14 cellular contexts compared by ENCODE assay signal in the genomic region with DNA sequence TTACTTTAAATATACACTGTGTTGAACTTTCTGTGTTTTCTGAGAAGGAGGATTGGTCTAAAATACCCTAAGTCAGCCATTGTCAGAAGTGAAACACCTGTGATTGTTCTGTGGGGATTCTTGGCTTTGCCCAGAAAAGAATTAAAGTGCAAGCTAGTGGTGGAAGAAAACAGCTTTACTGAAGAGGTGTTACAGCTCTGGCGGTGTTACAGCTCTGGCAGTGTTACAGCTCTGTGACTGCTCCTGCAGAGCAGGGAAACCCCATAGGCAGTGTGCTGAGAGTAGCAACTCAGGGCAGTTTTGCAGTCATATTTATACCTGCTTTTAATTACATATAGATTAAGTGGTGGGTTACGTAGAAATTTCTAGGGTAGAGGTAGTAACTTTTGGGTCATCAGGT.
"Had no signal": no experiment of that assay in that cellular context is flagged by ENCODE, and none has a peak within 500 bp of the region (broad histone marks: within the 10 kb centered on the region; RNA-seq: fewer than 3 reads in every experiment).

No MANE protein-coding gene starts in this region.

- H3K4me2 ChIP-seq: hepatocyte, smooth muscle cell had no signal

- H3K4me3 ChIP-seq: coronary artery, dorsolateral prefrontal cortex, hepatocyte, smooth muscle cell had no signal

- DNase-seq: dorsolateral prefrontal cortex; effector CD8-positive, alpha-beta T cell; foreskin melanocyte; head of caudate nucleus; kidney; left colon; natural killer cell; posterior cingulate gyrus; stimulated activated CD4-positive, alpha-beta T cell treated with anti-CD3 and anti-CD28 coated beads, Interleukin-2, amount 100 ng/mL, for 48 hours; stimulated activated naive CD4-positive, alpha-beta T cell treated with Interleukin-2 at 50 U/mL for 16 hours; trophoblast cell had no signal

- H3K27ac ChIP-seq: coronary artery, dorsolateral prefrontal cortex, hepatocyte had no signal

- ATAC-seq: left colon, natural killer cell had no signal

- H2AFZ ChIP-seq: hepatocyte had no signal

- H3K79me2 ChIP-seq: hepatocyte had no signal

- H3K27me3 ChIP-seq: dorsolateral prefrontal cortex had no signal
